Comparison of ENCODE assay signal across 1 cellular context in genomic region chr1:1181129-1181937, GRCh38.
TF ChIP-seq lines count a peak whose summit lies in the region.

No MANE protein-coding gene starts in this region.

TF ChIP-seq in WTC11, 78 proteins besides CTCF, POLR2A, EP300 and RAD21:
- no peak for TF ChIP-seq HMGXB4 (CRISPR knock-in tag; IDR thresholded peaks at IDR 0.05)
- no peak for TF ChIP-seq ZNF263 (CRISPR knock-in tag; IDR thresholded peaks at IDR 0.05; ENCODE audit: low read depth)
- TF ChIP-seq NFYB (CRISPR knock-in tag; conservative IDR thresholded peaks at IDR 0.05; ENCODE audit: low read depth), result no peak
- no peak for TF ChIP-seq RELA (CRISPR knock-in tag; IDR thresholded peaks at IDR 0.05; ENCODE audit: borderline replicate concordance)
TF ChIP-seq in WTC11: peak in this region for 0.
